In the genomic region with DNA sequence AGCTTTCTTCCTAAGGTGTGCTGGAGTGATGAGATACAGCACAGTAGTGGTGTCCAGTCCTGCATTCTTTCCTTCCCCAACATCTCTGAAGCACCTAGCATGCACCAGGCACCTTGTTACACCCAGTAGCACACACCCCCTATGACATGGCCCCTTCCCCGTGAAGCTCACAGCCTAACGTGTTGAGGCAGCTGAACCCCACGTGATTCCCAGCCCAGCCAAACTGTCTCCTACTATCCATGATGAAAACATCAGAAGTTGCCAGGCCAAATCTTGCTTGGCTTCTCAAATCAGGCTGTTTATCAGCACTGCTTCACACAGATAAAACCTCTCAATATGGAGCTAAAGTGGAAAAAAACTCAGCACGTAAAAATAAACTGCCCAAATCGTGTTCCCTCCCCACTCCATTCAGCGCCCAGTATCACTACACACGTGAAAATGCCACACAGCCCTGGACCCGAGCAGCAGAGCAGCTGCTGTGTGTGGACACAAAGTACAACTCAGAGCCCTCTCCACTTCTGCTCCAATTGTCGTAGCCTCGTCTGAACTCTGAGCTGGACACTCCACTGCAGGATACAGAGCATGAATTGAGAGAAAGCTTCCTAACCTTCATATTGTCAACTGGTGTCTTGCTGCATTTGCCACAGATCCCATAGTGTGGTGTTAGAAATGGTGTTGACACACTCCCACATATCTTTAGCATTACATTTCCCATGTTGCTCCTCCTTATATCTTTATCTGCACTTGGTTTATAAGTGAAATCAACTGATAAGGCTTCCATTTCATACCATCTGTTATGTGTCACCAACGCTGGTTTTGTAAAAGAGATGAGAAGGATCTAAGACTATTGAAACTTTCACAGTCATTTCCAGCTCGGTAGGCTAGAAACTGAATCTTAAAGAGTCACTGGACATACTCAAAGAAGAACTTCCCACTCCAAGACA, we compare ENCODE assay signal across 1 cellular context.
A peak's percentile ranks its signal among the peaks of the same experiment; 100 is the strongest.
TF ChIP-seq lines count a peak whose summit lies in the region.

No MANE protein-coding gene starts in this region.

TF ChIP-seq in IMR-90, 13 proteins besides CTCF, POLR2A, EP300 and RAD21:
- TF ChIP-seq SMC3 (IDR thresholded peaks at IDR 0.05; ENCODE audit: low read depth, low read length) (no peak), CEBPB (IDR thresholded peaks at IDR 0.05; ENCODE audit: low read depth, low read length) (peak; percentile 50; the same call in 1 of the 2 replicates)
TF ChIP-seq in IMR-90: peak in this region for 1.
